In genomic region chr22:31461699-31462098, GRCh38 we compare ENCODE assay signal across 30 cellular contexts.
"Had no signal": no experiment of that assay in that cellular context is flagged by ENCODE, and none has a peak within 500 bp of the region (broad histone marks: within the 10 kb centered on the region; RNA-seq: fewer than 3 reads in every experiment).

No MANE protein-coding gene starts in this region.

- DNase-seq: hypothalamus; immature natural killer cell; kidney; left colon; left lung; lower lobe of right lung; mammary epithelial cell; mesenchymal stem cell; naive thymus-derived CD8-positive, alpha-beta T cell; nucleus accumbens; pancreas; posterior cingulate gyrus; psoas muscle; stimulated activated CD4-positive, alpha-beta T cell treated with anti-CD3 and anti-CD28 coated beads, Interleukin-12 subunit alpha, Interleukin-12 subunit beta, amount 100 ng/mL, for 4 hours; stimulated activated CD4-positive, alpha-beta T cell treated with anti-CD3 and anti-CD28 coated beads, Interleukin-15, amount 100 ng/mL, for 24 hours; stimulated activated CD4-positive, alpha-beta T cell treated with anti-CD3 and anti-CD28 coated beads, Interleukin-2, amount 100 ng/mL, for 24 hours; stimulated activated CD4-positive, alpha-beta T cell treated with anti-CD3 and anti-CD28 coated beads, Interleukin-4, amount 100 ng/mL, for 1 hour; stimulated activated naive B cell treated with anti-CD40 and anti-IgM and Interleukin-4, amounts not matched to agents 10 μg/mL and 1 μg/mL and 100 μg/mL, for 72 hours; stimulated activated naive CD8-positive, alpha-beta T cell treated with anti-CD3 and anti-CD28 coated beads, Interleukin-15, Interleukin-2, amounts not matched to agents 100 U/mL and 50 U/mL, for 24 hours; stomach; testis; thyroid gland; transverse colon; upper lobe of left lung had no signal

- H3K27me3 ChIP-seq: left lung, pancreas, stomach, testis, thyroid gland, transverse colon, upper lobe of left lung, vagina had no signal

- H3K9me3 Mint-ChIP-seq: immature natural killer cell; naive thymus-derived CD8-positive, alpha-beta T cell; nephron; neural crest cell; stimulated activated naive B cell treated with anti-CD40 and anti-IgM and Interleukin-4, amounts not matched to agents 10 μg/mL and 1 μg/mL and 100 μg/mL, for 72 hours had no signal

- ATAC-seq: left colon; left lung; lower lobe of right lung; naive thymus-derived CD8-positive, alpha-beta T cell; pancreas; psoas muscle; sciatic nerve; stimulated activated naive B cell treated with anti-CD40 and anti-IgM and Interleukin-4, amounts not matched to agents 10 μg/mL and 1 μg/mL and 100 μg/mL, for 72 hours; stimulated activated naive CD8-positive, alpha-beta T cell treated with anti-CD3 and anti-CD28 coated beads, Interleukin-15, Interleukin-2, amounts not matched to agents 100 U/mL and 50 U/mL, for 24 hours had no signal

- H3K27me3 Mint-ChIP-seq: naive thymus-derived CD8-positive, alpha-beta T cell; stimulated activated naive B cell treated with anti-CD40 and anti-IgM and Interleukin-4, amounts not matched to agents 10 μg/mL and 1 μg/mL and 100 μg/mL, for 72 hours had no signal

- H3K4me3 ChIP-seq: left lung, lower lobe of right lung, pancreas, psoas muscle, skin epidermis, stomach, testis, thyroid gland, transverse colon, upper lobe of left lung, vagina had no signal

- H3K4me3 Mint-ChIP-seq: immature natural killer cell; naive thymus-derived CD8-positive, alpha-beta T cell; nephron; neural crest cell; stimulated activated naive B cell treated with anti-CD40 and anti-IgM and Interleukin-4, amounts not matched to agents 10 μg/mL and 1 μg/mL and 100 μg/mL, for 72 hours had no signal

- H3K9me3 ChIP-seq: left lung, lower lobe of right lung, pancreas, psoas muscle, stomach, testis, thyroid gland, transverse colon, upper lobe of left lung, vagina had no signal

- FAIRE-seq: islet of Langerhans, kidney, pancreas had no signal

- H3K4me1 Mint-ChIP-seq: nephron; neural crest cell; stimulated activated naive B cell treated with anti-CD40 and anti-IgM and Interleukin-4, amounts not matched to agents 10 μg/mL and 1 μg/mL and 100 μg/mL, for 72 hours had no signal

- H3K4me1 ChIP-seq: left lung, lower lobe of right lung, pancreas, psoas muscle, stomach, testis, thyroid gland, transverse colon, upper lobe of left lung, vagina had no signal

- H3K27ac ChIP-seq: left lung, lower lobe of right lung, pancreas, psoas muscle, skin epidermis, stomach, testis, thyroid gland, transverse colon, upper lobe of left lung, vagina had no signal

- H3K27ac Mint-ChIP-seq: nephron; stimulated activated naive B cell treated with anti-CD40 and anti-IgM and Interleukin-4, amounts not matched to agents 10 μg/mL and 1 μg/mL and 100 μg/mL, for 72 hours had no signal
